Comparison of ENCODE assay signal across 24 cellular contexts in the genomic region with DNA sequence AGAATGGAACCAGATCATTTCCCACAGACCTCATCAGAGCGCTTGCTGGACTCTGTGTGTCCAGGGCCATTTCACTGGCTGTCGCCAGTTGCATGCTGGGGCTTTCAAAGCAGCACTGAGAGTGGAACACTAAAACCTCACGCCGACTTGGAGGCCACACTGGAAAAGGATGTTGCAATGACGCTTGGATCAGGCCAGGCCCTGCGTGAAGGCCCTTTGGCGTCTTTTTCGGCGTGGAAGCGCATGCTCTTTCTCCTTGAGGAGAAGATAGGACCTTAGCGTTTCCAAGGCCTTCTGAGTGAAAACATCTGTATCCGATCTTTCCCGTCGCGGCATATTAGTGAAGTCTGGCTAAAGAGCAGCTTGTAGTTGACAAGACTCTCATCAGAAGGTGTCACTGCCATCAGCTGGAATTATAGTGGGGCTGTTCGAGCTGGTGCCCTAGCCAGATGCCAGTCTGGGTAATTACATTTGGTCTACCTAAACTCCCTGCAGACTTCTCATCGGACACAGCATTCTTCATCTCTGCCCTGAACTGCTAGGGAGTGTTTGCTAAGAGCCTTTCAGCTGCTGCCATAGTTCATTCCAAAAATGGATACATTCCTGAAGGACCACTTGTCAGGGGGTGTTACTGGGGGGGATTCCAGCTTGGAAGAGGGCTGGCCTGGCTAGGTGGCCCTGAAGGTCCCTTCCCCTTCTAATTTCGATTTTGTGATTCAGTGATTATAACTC.
DNase-seq lines count a peak whose midpoint lies in the region; ATAC-seq, FAIRE-seq and TF ChIP-seq lines count a peak whose summit lies in the region.
"Had no signal": no experiment of that assay in that cellular context is flagged by ENCODE, and none has a peak within 500 bp of the region (broad histone marks: within the 10 kb centered on the region; RNA-seq: fewer than 3 reads in every experiment).

No MANE protein-coding gene starts in this region.

- DNase-seq in AG10803 (ENCODE audit: low read depth) = peak; percentile 40
- DNase-seq in esophagus muscularis mucosa (ENCODE audit: extremely low spot score) = peak; percentile 93
- no peak for DNase-seq in left lung
- DNase-seq in sciatic nerve (ENCODE audit: low spot score) = no peak
- no peak for DNase-seq in H54 (ENCODE audit: insufficient read length, low spot score)
- no peak for DNase-seq in T-cell
- DNase-seq: activated CD4-positive, alpha-beta T cell treated with anti-CD3 and anti-CD28 coated beads for 1 hour; activated naive CD8-positive, alpha-beta T cell treated with anti-CD3 and anti-CD28 coated beads, Interleukin-2, amount 10 ng/mL, durations not matched to agents 7 days and 5 days; C1 segment of cervical spinal cord; cerebellar nuclear complex; effector memory CD4-positive, alpha-beta T cell; GF-D8; NCI-H1436; NCI-H2171; nucleus accumbens; stimulated activated CD4-positive, alpha-beta T cell treated with anti-CD3 and anti-CD28 coated beads, Interleukin-4, amount 100 ng/mL, for 24 hours; T-helper 9 cell had no signal

- CTCF ChIA-PET in T-cell (lab: Charles Lee) = interaction anchor here in 1 of 2 donors (0.6 kb wide), 1 partner anchor 167 kb away, joined by 4 read pairs; no protein-coding TSS in a partner anchor

- peak overlapping the region in 3 of 4 donors; percentile 15 to 54 (median 38) for H3K27ac ChIP-seq in esophagus muscularis mucosa (replicated peaks in 1 of 4)
- H3K27ac ChIP-seq in left lung = no peak overlapping the region
- H3K27ac ChIP-seq: A549, hepatocyte had no signal

- peak; percentile 44 for ATAC-seq in left lung
- peak; percentile 32 for ATAC-seq in sciatic nerve
- no peak for ATAC-seq in SK-N-SH treated with all-trans-retinoic acid at 6 μM for 48 hours
- no peak for ATAC-seq in stimulated activated memory B cell treated with anti-CD40 and anti-IgM and Interleukin-4, amounts not matched to agents 10 μg/mL and 1 μg/mL and 100 μg/mL, for 72 hours
- ATAC-seq in T-cell (replicated peaks in 1 of 4) = no peak
- ATAC-seq: A549 had no signal

- H3K4me1 ChIP-seq in esophagus muscularis mucosa (no peaks in the 10 kb centered on the region), left lung (no peaks in the 10 kb centered on the region)

- H3K27me3 ChIP-seq in esophagus muscularis mucosa = no peaks in the 10 kb centered on the region
- no peaks in the 10 kb centered on the region for H3K27me3 ChIP-seq in left lung
- H3K27me3 ChIP-seq: hepatocyte had no signal

- H3K9me3 ChIP-seq in esophagus muscularis mucosa = no peaks in the 10 kb centered on the region
- H3K9me3 ChIP-seq in left lung = no peaks in the 10 kb centered on the region
- H3K9me3 ChIP-seq: A549 had no signal

- no peak for FAIRE-seq in H54 (lab: Jason Lieb, UNC)
- FAIRE-seq: A549, GM12891, keratinocyte had no signal

- H3K4me3 ChIP-seq in AG10803 (ENCODE audit: low read length) = no peak overlapping the region
- no peak overlapping the region for H3K4me3 ChIP-seq in esophagus muscularis mucosa
- H3K4me3 ChIP-seq in left lung = no peak overlapping the region
- H3K4me3 ChIP-seq: A549, hepatocyte, skin epidermis had no signal

- H3K27me3 Mint-ChIP-seq in stimulated activated memory B cell treated with anti-CD40 and anti-IgM and Interleukin-4, amounts not matched to agents 10 μg/mL and 1 μg/mL and 100 μg/mL, for 72 hours = no peaks in the 10 kb centered on the region
- no peaks in the 10 kb centered on the region for H3K27me3 Mint-ChIP-seq in T-cell
- H3K27me3 Mint-ChIP-seq: activated naive CD8-positive, alpha-beta T cell treated with anti-CD3 and anti-CD28 coated beads, Interleukin-2, amount 10 ng/mL, durations not matched to agents 7 days and 5 days had no signal

- WGBS in esophagus muscularis mucosa = 91% methylated on average over 17 of the region's 18 CpGs

- no peak for TF ChIP-seq EP300 in esophagus muscularis mucosa (IDR thresholded peaks at IDR 0.05)

- no peak overlapping the region for H3K27ac Mint-ChIP-seq in stimulated activated memory B cell treated with anti-CD40 and anti-IgM and Interleukin-4, amounts not matched to agents 10 μg/mL and 1 μg/mL and 100 μg/mL, for 72 hours
- H3K27ac Mint-ChIP-seq in T-cell = no peak overlapping the region
- H3K27ac Mint-ChIP-seq: activated naive CD8-positive, alpha-beta T cell treated with anti-CD3 and anti-CD28 coated beads, Interleukin-2, amount 10 ng/mL, durations not matched to agents 7 days and 5 days had no signal

- POLR2A ChIA-PET in T-cell (lab: Charles Lee) = interaction anchor here in 1 of 2 donors (0.6 kb wide), 1 partner anchor 171 kb away, joined by 7 read pairs; no protein-coding TSS in a partner anchor

- no peak for TF ChIP-seq POLR2A in esophagus muscularis mucosa (IDR thresholded peaks at IDR 0.05; ENCODE audit: low read depth)
- TF ChIP-seq POLR2A in H54 (IDR thresholded peaks at IDR 0.05; ENCODE audit: low read depth, low read length) = no peak

- H3K9me3 Mint-ChIP-seq in stimulated activated memory B cell treated with anti-CD40 and anti-IgM and Interleukin-4, amounts not matched to agents 10 μg/mL and 1 μg/mL and 100 μg/mL, for 72 hours = peaks cover 4% of the 10 kb centered on the region
- H3K9me3 Mint-ChIP-seq in T-cell = peaks cover 6 to 12% (median 10%) of the 10 kb centered on the region in 3 donors
- H3K9me3 Mint-ChIP-seq: activated naive CD8-positive, alpha-beta T cell treated with anti-CD3 and anti-CD28 coated beads, Interleukin-2, amount 10 ng/mL, durations not matched to agents 7 days and 5 days had no signal

- intact Hi-C loops in esophagus muscularis mucosa (cut with DNase I) (no loop called here), left lung (cut with DNase I) (no loop called here), sciatic nerve (cut with DNase I) (no loop called here)

- no peak for TF ChIP-seq CTCF in AG10803 (conservative IDR thresholded peaks at IDR 0.05; ENCODE audit: low read length)
- TF ChIP-seq CTCF in esophagus muscularis mucosa (IDR thresholded peaks at IDR 0.05) = no peak
- no peak for TF ChIP-seq CTCF in left lung (IDR thresholded peaks at IDR 0.05)

- no peak overlapping the region for H3K4me3 Mint-ChIP-seq in stimulated activated memory B cell treated with anti-CD40 and anti-IgM and Interleukin-4, amounts not matched to agents 10 μg/mL and 1 μg/mL and 100 μg/mL, for 72 hours
- no peak overlapping the region for H3K4me3 Mint-ChIP-seq in T-cell
- H3K4me3 Mint-ChIP-seq: activated naive CD8-positive, alpha-beta T cell treated with anti-CD3 and anti-CD28 coated beads, Interleukin-2, amount 10 ng/mL, durations not matched to agents 7 days and 5 days had no signal

- H3K36me3 ChIP-seq in esophagus muscularis mucosa (peaks cover 0 to 4% (median 0%) of the 10 kb centered on the region in 4 donors), left lung (no peaks in the 10 kb centered on the region)

- no peaks in the 10 kb centered on the region for H3K4me1 Mint-ChIP-seq in stimulated activated memory B cell treated with anti-CD40 and anti-IgM and Interleukin-4, amounts not matched to agents 10 μg/mL and 1 μg/mL and 100 μg/mL, for 72 hours
- no peaks in the 10 kb centered on the region for H3K4me1 Mint-ChIP-seq in T-cell
- H3K4me1 Mint-ChIP-seq: activated naive CD8-positive, alpha-beta T cell treated with anti-CD3 and anti-CD28 coated beads, Interleukin-2, amount 10 ng/mL, durations not matched to agents 7 days and 5 days had no signal

- H3K36me3 Mint-ChIP-seq in stimulated activated memory B cell treated with anti-CD40 and anti-IgM and Interleukin-4, amounts not matched to agents 10 μg/mL and 1 μg/mL and 100 μg/mL, for 72 hours = peaks cover 48% of the 10 kb centered on the region
- H3K36me3 Mint-ChIP-seq in T-cell = peaks cover 43% of the 10 kb centered on the region

TF ChIP-seq in SK-N-SH treated with all-trans-retinoic acid at 6 μM for 48 hours, 23 proteins besides CTCF, POLR2A, EP300 and RAD21 (continues in another document):
- TF ChIP-seq, protein P1, sequence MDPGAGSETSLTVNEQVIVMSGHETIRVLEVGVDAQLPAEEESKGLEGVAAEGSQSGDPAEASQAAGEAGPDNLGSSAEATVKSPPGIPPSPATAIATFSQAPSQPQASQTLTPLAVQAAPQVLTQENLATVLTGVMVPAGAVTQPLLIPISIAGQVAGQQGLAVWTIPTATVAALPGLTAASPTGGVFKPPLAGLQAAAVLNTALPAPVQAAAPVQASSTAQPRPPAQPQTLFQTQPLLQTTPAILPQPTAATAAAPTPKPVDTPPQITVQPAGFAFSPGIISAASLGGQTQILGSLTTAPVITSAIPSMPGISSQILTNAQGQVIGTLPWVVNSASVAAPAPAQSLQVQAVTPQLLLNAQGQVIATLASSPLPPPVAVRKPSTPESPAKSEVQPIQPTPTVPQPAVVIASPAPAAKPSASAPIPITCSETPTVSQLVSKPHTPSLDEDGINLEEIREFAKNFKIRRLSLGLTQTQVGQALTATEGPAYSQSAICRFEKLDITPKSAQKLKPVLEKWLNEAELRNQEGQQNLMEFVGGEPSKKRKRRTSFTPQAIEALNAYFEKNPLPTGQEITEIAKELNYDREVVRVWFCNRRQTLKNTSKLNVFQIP (CRISPR knock-in tag; IDR thresholded peaks at IDR 0.05; ENCODE audit: borderline replicate concordance, low read depth) = no peak
- TF ChIP-seq, protein P2, sequence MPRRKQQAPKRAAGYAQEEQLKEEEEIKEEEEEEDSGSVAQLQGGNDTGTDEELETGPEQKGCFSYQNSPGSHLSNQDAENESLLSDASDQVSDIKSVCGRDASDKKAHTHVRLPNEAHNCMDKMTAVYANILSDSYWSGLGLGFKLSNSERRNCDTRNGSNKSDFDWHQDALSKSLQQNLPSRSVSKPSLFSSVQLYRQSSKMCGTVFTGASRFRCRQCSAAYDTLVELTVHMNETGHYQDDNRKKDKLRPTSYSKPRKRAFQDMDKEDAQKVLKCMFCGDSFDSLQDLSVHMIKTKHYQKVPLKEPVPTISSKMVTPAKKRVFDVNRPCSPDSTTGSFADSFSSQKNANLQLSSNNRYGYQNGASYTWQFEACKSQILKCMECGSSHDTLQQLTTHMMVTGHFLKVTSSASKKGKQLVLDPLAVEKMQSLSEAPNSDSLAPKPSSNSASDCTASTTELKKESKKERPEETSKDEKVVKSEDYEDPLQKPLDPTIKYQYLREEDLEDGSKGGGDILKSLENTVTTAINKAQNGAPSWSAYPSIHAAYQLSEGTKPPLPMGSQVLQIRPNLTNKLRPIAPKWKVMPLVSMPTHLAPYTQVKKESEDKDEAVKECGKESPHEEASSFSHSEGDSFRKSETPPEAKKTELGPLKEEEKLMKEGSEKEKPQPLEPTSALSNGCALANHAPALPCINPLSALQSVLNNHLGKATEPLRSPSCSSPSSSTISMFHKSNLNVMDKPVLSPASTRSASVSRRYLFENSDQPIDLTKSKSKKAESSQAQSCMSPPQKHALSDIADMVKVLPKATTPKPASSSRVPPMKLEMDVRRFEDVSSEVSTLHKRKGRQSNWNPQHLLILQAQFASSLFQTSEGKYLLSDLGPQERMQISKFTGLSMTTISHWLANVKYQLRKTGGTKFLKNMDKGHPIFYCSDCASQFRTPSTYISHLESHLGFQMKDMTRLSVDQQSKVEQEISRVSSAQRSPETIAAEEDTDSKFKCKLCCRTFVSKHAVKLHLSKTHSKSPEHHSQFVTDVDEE (CRISPR knock-in tag; IDR thresholded peaks at IDR 0.05) = no peak
- no peak for TF ChIP-seq ISL1 (CRISPR knock-in tag; IDR thresholded peaks at IDR 0.05)

Comparison
In these comparisons a context has a peak if more than half of its experiments do, and no peak if none do; other contexts are left out.
1. DNase-seq: peak in AG10803 (single experiment) and esophagus muscularis mucosa (single experiment); none in left lung (0 of 2), sciatic nerve (single experiment), H54 (single experiment) and T-cell (0 of 34).
2. H3K27ac ChIP-seq: peak in esophagus muscularis mucosa (3 of 4); none in left lung (0 of 2).
3. ATAC-seq: peak in left lung (single experiment) and sciatic nerve (single experiment); none in SK-N-SH treated with all-trans-retinoic acid at 6 μM for 48 hours (single experiment), stimulated activated memory B cell treated with anti-CD40 and anti-IgM and Interleukin-4, amounts not matched to agents 10 μg/mL and 1 μg/mL and 100 μg/mL, for 72 hours (single experiment) and T-cell (0 of 4).